8 cellular contexts compared by ENCODE assay signal in the genomic region with DNA sequence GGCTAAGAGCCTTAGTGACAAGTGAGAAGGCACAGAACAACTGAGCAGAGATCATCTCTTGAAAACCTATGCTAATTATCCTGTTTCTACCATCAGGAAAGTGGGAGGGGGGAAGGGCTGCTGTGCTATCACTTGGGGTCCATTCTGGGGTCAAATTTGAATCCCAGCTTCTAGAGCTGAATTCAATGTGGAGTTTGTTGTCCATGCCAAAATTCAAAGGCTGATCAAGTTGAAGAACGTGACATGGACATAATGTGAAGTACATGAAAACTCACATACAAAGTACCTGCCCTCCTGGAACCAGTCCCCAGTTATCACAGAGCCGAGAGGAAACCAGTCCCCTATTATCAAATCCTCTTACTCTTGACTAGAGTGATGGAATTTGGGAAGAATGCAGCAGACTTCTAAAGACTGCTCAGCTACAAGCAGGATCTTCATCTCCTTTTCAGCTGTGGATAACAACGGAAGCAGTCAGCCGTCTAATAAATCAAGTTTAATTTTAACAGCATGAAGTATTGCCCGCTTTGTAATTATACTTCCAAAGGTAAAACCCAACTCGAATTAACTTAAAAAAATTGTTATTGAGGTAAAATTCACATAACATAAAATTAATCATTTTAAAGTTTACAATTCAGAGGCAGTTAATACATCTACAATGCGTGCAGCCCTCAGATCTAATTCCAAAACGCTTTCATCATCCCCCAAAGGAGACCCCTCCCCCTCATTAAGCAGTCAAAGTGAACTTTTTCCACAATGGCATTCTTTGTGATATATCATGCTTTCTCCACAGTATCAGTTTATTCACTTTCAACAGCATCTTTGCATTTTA.
A peak's percentile ranks its signal among the peaks of the same experiment; 100 is the strongest.
DNase-seq lines count a peak whose midpoint lies in the region; ATAC-seq and TF ChIP-seq lines count a peak whose summit lies in the region.

No MANE protein-coding gene starts in this region.

- no peaks in the 10 kb centered on the region for H3K27me3 Mint-ChIP-seq in activated T-cell treated with anti-CD3 and anti-CD28 coated beads, Interleukin-2, amount 50 U/mL, for 72 hours (ENCODE audit: low read depth)
- H3K27me3 Mint-ChIP-seq in glutamatergic neuron (ENCODE audit: unreplicated experiment), result peaks cover 5% of the 10 kb centered on the region

- ATAC-seq in activated T-cell treated with anti-CD3 and anti-CD28 coated beads, Interleukin-2, amount 50 U/mL, for 72 hours (replicated peaks in 1 of 2), result no peak
- peak in 3 of 4 donors; percentile 6 to 15 (median 11) for ATAC-seq in heart left ventricle
- no peak for ATAC-seq in stimulated activated effector memory CD8-positive, alpha-beta T cell treated with anti-CD3 and anti-CD28 coated beads, Interleukin-12 subunit alpha, Interleukin-12 subunit beta, amount 100 ng/mL, for 72 hours
- no peak for ATAC-seq in HG03342 (IDR thresholded peaks at IDR 0.05; ENCODE audit: unreplicated experiment)

- DNase-seq in HEK293T (ENCODE audit: extremely low spot score) (no peak), heart left ventricle (no peak), glutamatergic neuron (no peak), SKM-1 treated with dmso at 0.1 percent for 144 hours (lab: John Stamatoyannopoulos, UW; ENCODE audit: unreplicated experiment) (no peak), cerebellar nuclear complex (lab: John Stamatoyannopoulos, UW) (no peak)
- DNase-seq in activated T-cell treated with anti-CD3 and anti-CD28 coated beads, Interleukin-2, amount 50 U/mL, for 72 hours, result no peak
- DNase-seq in stimulated activated effector memory CD8-positive, alpha-beta T cell treated with anti-CD3 and anti-CD28 coated beads, Interleukin-12 subunit alpha, Interleukin-12 subunit beta, amount 100 ng/mL, for 72 hours (ENCODE audit: low spot score in 2 of 2), result no peak

- POLR2A ChIA-PET in HEK293T (lab: Yijun Ruan, JAX), result no interaction called here

- peak overlapping the region; percentile 90 for H3K27ac Mint-ChIP-seq in activated T-cell treated with anti-CD3 and anti-CD28 coated beads, Interleukin-2, amount 50 U/mL, for 72 hours
- peak overlapping the region; percentile 17 for H3K27ac Mint-ChIP-seq in stimulated activated effector memory CD8-positive, alpha-beta T cell treated with anti-CD3 and anti-CD28 coated beads, Interleukin-12 subunit alpha, Interleukin-12 subunit beta, amount 100 ng/mL, for 72 hours
- no peak overlapping the region for H3K27ac Mint-ChIP-seq in glutamatergic neuron (ENCODE audit: unreplicated experiment)

- no peaks in the 10 kb centered on the region for H3K9me3 ChIP-seq in heart left ventricle

- H3K27me3 ChIP-seq in heart left ventricle, result no peaks in the 10 kb centered on the region

- H3K9me3 Mint-ChIP-seq in activated T-cell treated with anti-CD3 and anti-CD28 coated beads, Interleukin-2, amount 50 U/mL, for 72 hours, result no peaks in the 10 kb centered on the region
- no peaks in the 10 kb centered on the region for H3K9me3 Mint-ChIP-seq in stimulated activated effector memory CD8-positive, alpha-beta T cell treated with anti-CD3 and anti-CD28 coated beads, Interleukin-12 subunit alpha, Interleukin-12 subunit beta, amount 100 ng/mL, for 72 hours
- H3K9me3 Mint-ChIP-seq in glutamatergic neuron (ENCODE audit: unreplicated experiment), result peaks cover 16% of the 10 kb centered on the region

- H3K36me3 Mint-ChIP-seq in activated T-cell treated with anti-CD3 and anti-CD28 coated beads, Interleukin-2, amount 50 U/mL, for 72 hours (ENCODE audit: insufficient read depth in 2 of 2), result peaks cover 0 to 15% of the 10 kb centered on the region in 2 donors
- peaks cover 20% of the 10 kb centered on the region for H3K36me3 Mint-ChIP-seq in stimulated activated effector memory CD8-positive, alpha-beta T cell treated with anti-CD3 and anti-CD28 coated beads, Interleukin-12 subunit alpha, Interleukin-12 subunit beta, amount 100 ng/mL, for 72 hours
- H3K36me3 Mint-ChIP-seq in glutamatergic neuron (ENCODE audit: unreplicated experiment), result peaks cover 3% of the 10 kb centered on the region

- peak overlapping the region; percentile 60 to 86 for H3K4me3 Mint-ChIP-seq in activated T-cell treated with anti-CD3 and anti-CD28 coated beads, Interleukin-2, amount 50 U/mL, for 72 hours
- H3K4me3 Mint-ChIP-seq in stimulated activated effector memory CD8-positive, alpha-beta T cell treated with anti-CD3 and anti-CD28 coated beads, Interleukin-12 subunit alpha, Interleukin-12 subunit beta, amount 100 ng/mL, for 72 hours, result peak overlapping the region; percentile 65
- H3K4me3 Mint-ChIP-seq in glutamatergic neuron (ENCODE audit: unreplicated experiment), result no peak overlapping the region

- WGBS in heart left ventricle, 4 donors, result 18 to 22% (median 21%) methylated on average over 8 of the region's 8 CpGs

- no peak overlapping the region for H3K4me3 ChIP-seq in heart left ventricle

- CTCF ChIA-PET in HEK293T (lab: Yijun Ruan, JAX), result interaction anchor here (0.9 kb wide), 1 partner anchor 311 kb away, joined by 3 read pairs; no protein-coding TSS in a partner anchor

- TF ChIP-seq POLR2A in heart left ventricle (IDR thresholded peaks at IDR 0.05), result no peak

- H3K4me1 Mint-ChIP-seq in activated T-cell treated with anti-CD3 and anti-CD28 coated beads, Interleukin-2, amount 50 U/mL, for 72 hours (ENCODE audit: low read depth), result peaks cover 74% of the 10 kb centered on the region
- H3K4me1 Mint-ChIP-seq in stimulated activated effector memory CD8-positive, alpha-beta T cell treated with anti-CD3 and anti-CD28 coated beads, Interleukin-12 subunit alpha, Interleukin-12 subunit beta, amount 100 ng/mL, for 72 hours, result peaks cover 58% of the 10 kb centered on the region
- peaks cover 47% of the 10 kb centered on the region for H3K4me1 Mint-ChIP-seq in glutamatergic neuron (ENCODE audit: low read depth, unreplicated experiment)

- intact Hi-C loops in heart left ventricle (cut with DNase I), result no loop called here

- H3K4me1 ChIP-seq in heart left ventricle, result peaks cover 15 to 88% (median 67%) of the 10 kb centered on the region in 12 donors

- H3K36me3 ChIP-seq in heart left ventricle, result peaks cover 0 to 44% (median 2%) of the 10 kb centered on the region in 9 donors

- TF ChIP-seq CTCF in heart left ventricle (IDR thresholded peaks at IDR 0.05) (no peak), glutamatergic neuron (IDR thresholded peaks at IDR 0.05; ENCODE audit: partially characterized antibody, unreplicated experiment) (no peak)

- H3K27ac ChIP-seq in heart left ventricle, result peak overlapping the region; percentile 69 to 87 (median 79)

TF ChIP-seq in HEK293T, 16 proteins besides CTCF, POLR2A, EP300 and RAD21:
- TF ChIP-seq, protein P1, sequence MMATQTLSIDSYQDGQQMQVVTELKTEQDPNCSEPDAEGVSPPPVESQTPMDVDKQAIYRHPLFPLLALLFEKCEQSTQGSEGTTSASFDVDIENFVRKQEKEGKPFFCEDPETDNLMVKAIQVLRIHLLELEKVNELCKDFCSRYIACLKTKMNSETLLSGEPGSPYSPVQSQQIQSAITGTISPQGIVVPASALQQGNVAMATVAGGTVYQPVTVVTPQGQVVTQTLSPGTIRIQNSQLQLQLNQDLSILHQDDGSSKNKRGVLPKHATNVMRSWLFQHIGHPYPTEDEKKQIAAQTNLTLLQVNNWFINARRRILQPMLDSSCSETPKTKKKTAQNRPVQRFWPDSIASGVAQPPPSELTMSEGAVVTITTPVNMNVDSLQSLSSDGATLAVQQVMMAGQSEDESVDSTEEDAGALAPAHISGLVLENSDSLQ (IDR thresholded peaks at IDR 0.05), result peak; percentile 25; the same call in 1 of the 2 replicates
- TF ChIP-seq ELF4 (IDR thresholded peaks at IDR 0.05), result no peak

Comparison
In these comparisons a context has a peak if more than half of its experiments do, and no peak if none do; other contexts are left out.
1. ATAC-seq: peak in heart left ventricle (3 of 4); none in activated T-cell treated with anti-CD3 and anti-CD28 coated beads, Interleukin-2, amount 50 U/mL, for 72 hours (0 of 2), stimulated activated effector memory CD8-positive, alpha-beta T cell treated with anti-CD3 and anti-CD28 coated beads, Interleukin-12 subunit alpha, Interleukin-12 subunit beta, amount 100 ng/mL, for 72 hours (single experiment) and HG03342 (single experiment).